ENCODE assay signal across 20 cellular contexts in genomic region chr4:168489616-168490015, GRCh38.
"Had no signal": no experiment of that assay in that cellular context is flagged by ENCODE, and none has a peak within 500 bp of the region (broad histone marks: within the 10 kb centered on the region; RNA-seq: fewer than 3 reads in every experiment).

No MANE protein-coding gene starts in this region.

- H3K9me3 ChIP-seq: breast epithelium, MG63 had no signal

- ATAC-seq: activated CD8-positive, alpha-beta T cell treated with anti-CD3 and anti-CD28 coated beads, Interleukin-2, amount 10 ng/mL, durations not matched to agents 7 days and 5 days; Panc1 had no signal

- H3K4me3 ChIP-seq: breast epithelium, MG63 had no signal

- H3K36me3 ChIP-seq: breast epithelium, MG63 had no signal

- H3K27me3 ChIP-seq: breast epithelium, MG63 had no signal

- H3K4me3 Mint-ChIP-seq: activated CD8-positive, alpha-beta T cell treated with anti-CD3 and anti-CD28 coated beads, Interleukin-2, amount 10 ng/mL, durations not matched to agents 7 days and 5 days; T-helper 1 cell treated with Interleukin-12 subunit alpha and Interleukin-12 subunit beta and Interleukin-4 antibody, amounts not matched to agents 30 μg/mL and 1 μg/mL, for 36 hours had no signal

- H3K9me3 Mint-ChIP-seq: T-helper 1 cell treated with Interleukin-12 subunit alpha and Interleukin-12 subunit beta and Interleukin-4 antibody, amounts not matched to agents 30 μg/mL and 1 μg/mL, for 36 hours had no signal

- DNase-seq: activated CD4-positive, alpha-beta T cell treated with anti-CD3 and anti-CD28 coated beads for 48 hours; activated CD4-positive, alpha-beta T cell treated with anti-CD3 and anti-CD28 coated beads, Interleukin-2, amount 50 U/mL, for 4 hours; activated CD4-positive, CD25-positive, alpha-beta regulatory T cell treated with anti-CD3 and anti-CD28 coated beads, Interleukin-2, amount 50 U/mL, for 72 hours; activated CD8-positive, alpha-beta memory T cell treated with anti-CD3 and anti-CD28 coated beads, Interleukin-2, amount 50 U/mL, for 48 hours; activated CD8-positive, alpha-beta T cell treated with anti-CD3 and anti-CD28 coated beads, Interleukin-2, amount 10 ng/mL, durations not matched to agents 7 days and 5 days; activated naive CD4-positive, alpha-beta T cell treated with anti-CD3 and anti-CD28 coated beads, Interleukin-2, amount 50 U/mL, for 16 hours; activated T-cell treated with anti-CD3 and anti-CD28 coated beads, Interleukin-2, amount 50 U/mL, for 1 hour; aorta; MG63; NCI-H1105 treated with DMSO at 0.1 percent for 48 hours; NCI-H1436 treated with DMSO at 0.1 percent for 48 hours; NCI-H187; NCI-H2081; NCI-H510A treated with DMSO at 0.1 percent for 48 hours; NCI-H69; NK-92 treated with Interleukin-12 subunit alpha and Interleukin-12 subunit beta, amount 100 ng/mL, for 24 hours; SHP77 had no signal

- H3K27ac ChIP-seq: breast epithelium had no signal

- H3K27ac Mint-ChIP-seq: activated CD8-positive, alpha-beta T cell treated with anti-CD3 and anti-CD28 coated beads, Interleukin-2, amount 10 ng/mL, durations not matched to agents 7 days and 5 days; T-helper 1 cell treated with Interleukin-12 subunit alpha and Interleukin-12 subunit beta and Interleukin-4 antibody, amounts not matched to agents 30 μg/mL and 1 μg/mL, for 36 hours had no signal

- H3K4me1 ChIP-seq: breast epithelium had no signal
